ENCODE assay signal across 12 cellular contexts in the genomic region with DNA sequence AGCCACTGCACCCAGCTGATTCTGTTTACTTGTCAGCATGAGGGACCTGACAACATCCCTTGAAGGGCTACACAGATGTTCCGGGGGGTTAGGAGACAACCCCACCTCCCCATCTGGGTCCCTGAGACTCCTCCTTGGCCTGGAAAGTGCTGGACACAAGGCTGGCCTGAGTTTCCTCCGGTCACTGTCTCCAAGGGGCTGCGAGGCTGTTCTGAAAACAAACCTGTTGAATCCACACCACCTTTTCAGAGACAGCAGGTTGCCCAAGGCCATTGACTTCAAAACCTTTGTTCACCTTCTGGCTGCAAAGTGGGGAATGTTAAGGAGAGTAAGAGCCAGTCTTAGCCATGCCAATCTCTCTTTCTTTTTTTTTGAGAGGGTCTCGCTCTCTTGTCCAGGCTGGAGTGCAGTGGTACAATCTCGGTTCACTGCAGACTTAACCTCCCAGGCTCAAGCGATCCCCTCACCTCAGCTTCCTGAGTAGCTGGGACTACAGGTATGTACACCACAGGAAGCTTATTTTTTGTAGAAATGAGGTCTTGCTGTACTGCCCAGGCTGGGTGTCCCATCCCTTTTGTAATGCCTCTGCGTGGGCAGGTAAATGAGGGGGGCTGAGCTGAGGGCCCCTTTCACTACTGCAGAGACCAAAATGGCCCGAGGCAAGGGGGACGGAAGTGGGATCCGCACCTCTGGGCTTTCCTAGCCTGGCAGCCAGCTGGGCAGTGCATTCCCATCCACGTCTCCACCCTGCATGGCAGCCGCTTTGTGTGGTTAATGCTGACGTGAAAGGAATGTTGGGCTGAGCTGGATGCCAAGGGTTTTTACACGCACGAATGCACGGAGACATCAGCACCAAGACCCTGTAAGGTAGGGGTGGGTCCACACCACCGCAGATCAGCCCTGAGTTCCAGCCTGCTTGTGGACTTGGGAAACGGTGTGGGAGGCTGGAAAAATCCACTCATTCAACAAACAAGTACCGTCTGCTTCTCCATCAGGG. TPM values are rescaled to one million over a fixed set of nuclear protein-coding genes. Genes with fewer than 3 reads are reported as not detected.
DNase-seq lines count a peak whose midpoint lies in the region; ATAC-seq and TF ChIP-seq lines count a peak whose summit lies in the region.
"Had no signal": no experiment of that assay in that cellular context is flagged by ENCODE, and none has a peak within 500 bp of the region (broad histone marks: within the 10 kb centered on the region; RNA-seq: fewer than 3 reads in every experiment).

No MANE protein-coding gene starts in this region.

- peaks cover 18 to 45% (median 23%) of the 10 kb centered on the region in 3 donors for H3K4me1 ChIP-seq in esophagus squamous epithelium

- TF ChIP-seq CTCF in RWPE1 (conservative IDR thresholded peaks at IDR 0.05; ENCODE audit: low read depth) (no peak), esophagus squamous epithelium (IDR thresholded peaks at IDR 0.05) (no peak)

- POLR2A ChIA-PET in RWPE1 (lab: Yijun Ruan, JAX; ENCODE audit: low non-redundant PET) = no interaction called here

- no peaks in the 10 kb centered on the region for H3K36me3 ChIP-seq in esophagus squamous epithelium

- TF ChIP-seq POLR2A in esophagus squamous epithelium (IDR thresholded peaks at IDR 0.05) = no peak

- WGBS in esophagus squamous epithelium, 2 donors = 46 to 77% methylated on average over 9 to 15 of the region's 19 CpGs

- CTCF ChIA-PET in RWPE1 (lab: Yijun Ruan, JAX) = no interaction called here

- DNase-seq in H4 (ENCODE audit: low spot score) = peak; percentile 99
- no peak for DNase-seq in RWPE1 (ENCODE audit: low spot score)
- no peak for DNase-seq in esophagus squamous epithelium (lab: John Stamatoyannopoulos, UW)
- peak; percentile 97 for DNase-seq in renal cortical epithelial cell (ENCODE audit: low read depth)
- no peak for DNase-seq in Ammon's horn (ENCODE audit: low spot score)
- no peak for DNase-seq in EL
- DNase-seq: activated naive CD4-positive, alpha-beta T cell treated with Interleukin-2 at 50 U/mL for 16 hours; effector memory CD4-positive, alpha-beta T cell; NCI-H1436 treated with DMSO at 0.1 percent for 48 hours; OCI-M1 had no signal

- no peaks in the 10 kb centered on the region for H3K9me3 ChIP-seq in esophagus squamous epithelium

- intact Hi-C loops in esophagus squamous epithelium (cut with DNase I) = no loop called here

- ATAC-seq in GM21381 (IDR thresholded peaks at IDR 0.05; ENCODE audit: unreplicated experiment) (no peak), HG02678 (IDR thresholded peaks at IDR 0.05; ENCODE audit: unreplicated experiment) (no peak)

- H3K27ac ChIP-seq in RWPE1 = peak overlapping the region; percentile 91
- H3K27ac ChIP-seq in esophagus squamous epithelium = peak overlapping the region in 3 of 4 donors; percentile 10 to 99 (median 36)

- H3K27me3 ChIP-seq in esophagus squamous epithelium = no peaks in the 10 kb centered on the region

- no peak overlapping the region for H3K4me3 ChIP-seq in esophagus squamous epithelium

RNA-seq across cellular contexts. Expression of a gene that starts 1.9 kb away (rescaled TPM):
- total RNA-seq in H4 (2014; rRNA removed; shearing (Covaris generic)) = 1.4 and 3.9 TPM in 2 replicates
- 10 to 100 TPM in 1 of 4 donors, 1 to 10 TPM in 3; 4.4 to 22.0 (median 6.8) TPM for total RNA-seq in esophagus squamous epithelium
- 3.5 and 6.0 TPM in 2 replicates for total RNA-seq in renal cortical epithelial cell

RNA-seq across cellular contexts. Expression of a gene that starts 10.0 kb away (rescaled TPM):
- total RNA-seq in H4 (2014; rRNA removed; shearing (Covaris generic)) = not detected in 2 replicates
- total RNA-seq in esophagus squamous epithelium (not detected), renal cortical epithelial cell (not detected in 2 replicates)

RNA-seq across cellular contexts. Expression of a gene that starts 10.4 kb away (rescaled TPM):
- 28.0 and 28.9 TPM in 2 replicates for total RNA-seq in H4 (2014; rRNA removed; shearing (Covaris generic))
- 1 to 10 TPM; 1.3 to 4.3 (median 2.9) TPM for total RNA-seq in esophagus squamous epithelium
- total RNA-seq in renal cortical epithelial cell = 21.2 and 39.4 TPM in 2 replicates

RNA-seq across cellular contexts. Expression of a gene that starts 13.1 kb away (rescaled TPM):
- 187 and 279 TPM in 2 replicates for total RNA-seq in H4 (2014; rRNA removed; shearing (Covaris generic))
- total RNA-seq in esophagus squamous epithelium (10 to 100 TPM; 60.5 to 98.1 (median 78.7) TPM), renal cortical epithelial cell (64.3 and 69.8 TPM in 2 replicates)

RNA-seq across cellular contexts. Expression of a gene that starts 13.7 kb away (rescaled TPM):
- total RNA-seq in H4 (2014; rRNA removed; shearing (Covaris generic)) = 0.23 and 0.29 TPM in 2 replicates
- total RNA-seq in esophagus squamous epithelium = 1 to 10 TPM in 1 of 4 donors, under 1 TPM in 3; 0.40 to 5.0 (median 0.68) TPM
- 5.0 and 69.4 TPM in 2 replicates for total RNA-seq in renal cortical epithelial cell

Comparison
In these comparisons a context has a peak if more than half of its experiments do, and no peak if none do; other contexts are left out.
1. DNase-seq: peak in H4 (single experiment) and renal cortical epithelial cell (single experiment); none in RWPE1 (single experiment), esophagus squamous epithelium (single experiment), Ammon's horn (single experiment) and EL (single experiment).